ENCODE assay signal across 25 cellular contexts in the genomic region with DNA sequence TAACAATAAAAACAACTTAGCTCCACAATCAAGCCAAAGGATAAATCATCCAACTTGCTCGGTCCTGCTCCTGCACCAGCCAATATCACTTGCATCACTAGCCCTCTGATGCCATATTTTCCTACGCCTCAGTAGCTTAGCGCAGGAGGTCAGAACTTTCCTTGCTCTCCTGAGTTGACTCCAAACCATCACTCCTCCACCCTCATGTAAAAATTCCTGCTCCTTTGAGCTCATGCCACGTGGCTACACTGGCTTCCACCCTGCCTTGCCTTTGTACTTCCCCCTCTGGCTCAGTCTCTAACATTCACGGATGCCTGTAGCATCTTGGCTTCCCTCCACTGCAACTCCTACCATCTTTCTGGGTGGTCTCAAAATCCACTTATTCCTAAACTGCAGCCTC. TPM values are rescaled to one million over a fixed set of nuclear protein-coding genes. Genes with fewer than 3 reads are reported as not detected.
DNase-seq lines count a peak whose midpoint lies in the region; ATAC-seq, FAIRE-seq and TF ChIP-seq lines count a peak whose summit lies in the region.
"Had no signal": no experiment of that assay in that cellular context is flagged by ENCODE, and none has a peak within 500 bp of the region (broad histone marks: within the 10 kb centered on the region; RNA-seq: fewer than 3 reads in every experiment).

No MANE protein-coding gene starts in this region.

- H4K5ac ChIP-seq in H1 (ENCODE audit: insufficient read length, low read depth, low read length), result no peak overlapping the region

- peak; percentile 20 for DNase-seq in GM23248
- no peak for DNase-seq in H1 (ENCODE audit: low read depth in 1 of 2, low spot score in 2 of 2)
- no peak for DNase-seq in left lung
- no peak for DNase-seq in upper lobe of right lung
- no peak for DNase-seq in GM12892 (ENCODE audit: insufficient read length)
- DNase-seq in NAMALWA (ENCODE audit: low spot score), result no peak
- no peak for DNase-seq in effector memory CD4-positive, alpha-beta T cell
- DNase-seq: activated B cell treated with CpG ODN at 0.5 μM for 24 hours; activated CD4-positive, alpha-beta T cell treated with anti-CD3 and anti-CD28 coated beads, Interleukin-2, amount 50 U/mL, for 48 hours; activated effector memory CD4-positive, alpha-beta T cell treated with Interleukin-2 at 50 U/mL for 16 hours; brain microvascular endothelial cell; DMS79 treated with DMSO at 0.1 percent for 48 hours; endodermal cell; foreskin keratinocyte; HCEC 1CT; hypothalamus; MG63; NCI-H146; NCI-H2171; NCI-H524 treated with DMSO at 0.1 percent for 48 hours had no signal

- H2AFZ ChIP-seq in GM23248 (no peak overlapping the region), H1 (ENCODE audit: low read length) (no peak overlapping the region)

- no peak for TF ChIP-seq RAD21 in H1 (IDR thresholded peaks at IDR 0.05 in 1 of 2, conservative IDR thresholded peaks at IDR 0.05 in 1 of 2; ENCODE audit: low read depth in 2 of 2, low read length in 2 of 2)

- no peak for FAIRE-seq in H1 (lab: Jason Lieb, UNC)
- FAIRE-seq in GM12892 (lab: Jason Lieb, UNC), result no peak
- FAIRE-seq: colon, GM12891, islet of Langerhans had no signal

- no peak overlapping the region for H2BK120ac ChIP-seq in H1 (replicated peaks; ENCODE audit: low read depth, low read length)

- H4K91ac ChIP-seq in H1 (replicated peaks; ENCODE audit: insufficient read length, low read length), result no peak overlapping the region

- H3K23ac ChIP-seq in H1 (ENCODE audit: insufficient read length), result no peak overlapping the region

- ATAC-seq in left lung (peak; percentile 30), upper lobe of right lung (peak; percentile 29)
- ATAC-seq: foreskin keratinocyte, SK-N-SH treated with all-trans-retinoic acid at 6 μM for 48 hours had no signal

- H3K36me3 ChIP-seq in GM23248 (ENCODE audit: low read depth) (no peaks in the 10 kb centered on the region), H1 (ENCODE audit: control insufficient read depth in 2 of 4, insufficient read depth in 4 of 4, low read length in 3 of 4) (peaks cover 0 to 4% (median 0%) of the 10 kb centered on the region in 4 experiments; a peak in 1 of 8 replicates), left lung (no peaks in the 10 kb centered on the region), upper lobe of right lung (no peaks in the 10 kb centered on the region)
- H3K36me3 ChIP-seq in effector memory CD4-positive, alpha-beta T cell (ENCODE audit: control insufficient read depth, insufficient read depth, low read length), result peaks cover 18% of the 10 kb centered on the region
- H3K36me3 ChIP-seq: brain microvascular endothelial cell, neutrophil had no signal

- H3K9me3 ChIP-seq in GM23248 (ENCODE audit: low read depth), result no peaks in the 10 kb centered on the region
- H3K9me3 ChIP-seq in H1 (ENCODE audit: insufficient read depth in 2 of 2, low read depth in 1 of 2, low read length in 1 of 2), result no peaks in the 10 kb centered on the region; a peak in 1 of 4 replicates
- H3K9me3 ChIP-seq in left lung, result no peaks in the 10 kb centered on the region
- H3K9me3 ChIP-seq in upper lobe of right lung, result no peaks in the 10 kb centered on the region
- no peaks in the 10 kb centered on the region for H3K9me3 ChIP-seq in effector memory CD4-positive, alpha-beta T cell (ENCODE audit: control insufficient read depth, low read length)
- H3K9me3 ChIP-seq: neutrophil had no signal

- H2AK5ac ChIP-seq in H1 (ENCODE audit: low read depth, low read length), result peak overlapping the region; percentile 87; the same call in 1 of the 2 replicates

- H3K4me1 ChIP-seq in GM23248 (ENCODE audit: insufficient read depth), result peaks cover 11% of the 10 kb centered on the region; the same call in 1 of the 2 replicates
- H3K4me1 ChIP-seq in H1 (replicated peaks in 1 of 4; ENCODE audit: control insufficient read depth in 3 of 4, insufficient read depth in 4 of 4, low read length in 3 of 4), result peaks cover 0 to 2% (median 0%) of the 10 kb centered on the region in 4 experiments; a peak in 1 of 7 replicates
- H3K4me1 ChIP-seq in left lung, result peaks cover 4 to 54% of the 10 kb centered on the region in 2 donors
- H3K4me1 ChIP-seq in upper lobe of right lung, result peaks cover 29% of the 10 kb centered on the region
- peaks cover 69% of the 10 kb centered on the region for H3K4me1 ChIP-seq in effector memory CD4-positive, alpha-beta T cell (ENCODE audit: control insufficient read depth, insufficient read depth, low read length, poor library complexity, severe bottlenecking)

- H4K8ac ChIP-seq in H1 (ENCODE audit: extremely low read depth, insufficient read depth, low read length), result no peak overlapping the region

- intact Hi-C loops in left lung (cut with DNase I) (no loop called here), upper lobe of right lung (cut with DNase I) (no loop called here)

- POLR2A ChIA-PET in H1 (lab: Charles Lee; ENCODE audit: partially characterized antibody), result no interaction called here

- H3K4me2 ChIP-seq in GM23248 (ENCODE audit: unreplicated experiment) (no peak overlapping the region), H1 (ENCODE audit: insufficient read depth in 1 of 2, low read depth in 2 of 2, low read length in 2 of 2) (no peak overlapping the region)

- 37 to 45% methylated on average over 5 of the region's 5 CpGs for WGBS in GM23248 (ENCODE audit: low coverage in 1 of 2, low lambda C conversion rate in 2 of 2, missing lambda C conversion rate in 2 of 2), 2 experiments
- WGBS in H1 (ENCODE audit: extremely low coverage in 1 of 2, insufficient coverage in 1 of 2, insufficient read length in 1 of 2, insufficient replicate concordance in 2 of 2, low coverage in 1 of 2, low lambda C conversion rate in 2 of 2, missing lambda C conversion rate in 1 of 2), 2 experiments, result 88% methylated on average over 5 of the region's 5 CpGs; no CpG with 5 or more reads in 1 of the 2 experiments

- no peak overlapping the region for H3K56ac ChIP-seq in H1 (replicated peaks; ENCODE audit: insufficient read length, low read depth, low read length)

- peaks cover 20% of the 10 kb centered on the region; the same call in 1 of the 2 replicates for H4K20me1 ChIP-seq in GM23248 (ENCODE audit: insufficient read depth)
- peaks cover 0 to 3% of the 10 kb centered on the region in 2 experiments for H4K20me1 ChIP-seq in H1 (replicated peaks in 1 of 2; ENCODE audit: control insufficient read depth in 1 of 2, insufficient read depth in 2 of 2, low read length in 2 of 2)

- H3K4me3 ChIP-seq in GM23248 (no peak overlapping the region), H1 (ENCODE audit: extremely low read depth in 1 of 4, insufficient read depth in 2 of 4, low read depth in 3 of 4, low read length in 4 of 4) (no peak overlapping the region), left lung (no peak overlapping the region), upper lobe of right lung (no peak overlapping the region)
- H3K4me3 ChIP-seq in effector memory CD4-positive, alpha-beta T cell (ENCODE audit: insufficient read depth, low read depth, low read length, poor library complexity, severe bottlenecking), result no peak overlapping the region
- H3K4me3 ChIP-seq: MG63 had no signal

- no peak overlapping the region for H2BK12ac ChIP-seq in H1 (ENCODE audit: low read depth, low read length)

- no peaks in the 10 kb centered on the region for H3K27me3 ChIP-seq in GM23248 (replicated peaks; ENCODE audit: insufficient read depth)
- H3K27me3 ChIP-seq in H1 (replicated peaks in 1 of 4; ENCODE audit: control insufficient read depth in 3 of 4, extremely low read depth in 1 of 4, insufficient read depth in 3 of 4, low read length in 3 of 4), result no peaks in the 10 kb centered on the region
- H3K27me3 ChIP-seq in left lung, result no peaks in the 10 kb centered on the region
- no peaks in the 10 kb centered on the region for H3K27me3 ChIP-seq in upper lobe of right lung
- H3K27me3 ChIP-seq in effector memory CD4-positive, alpha-beta T cell (replicated peaks; ENCODE audit: control insufficient read depth, insufficient read depth, low read length, poor library complexity, severe bottlenecking), result no peaks in the 10 kb centered on the region
- H3K27me3 ChIP-seq: brain microvascular endothelial cell, foreskin keratinocyte, MG63, neutrophil had no signal

- no peaks in the 10 kb centered on the region for H3F3A ChIP-seq in GM23248 (ENCODE audit: insufficient read depth)

- no peak overlapping the region for H3K27ac ChIP-seq in GM23248
- H3K27ac ChIP-seq in H1 (ENCODE audit: low read depth, low read length), result no peak overlapping the region
- no peak overlapping the region for H3K27ac ChIP-seq in left lung
- no peak overlapping the region for H3K27ac ChIP-seq in upper lobe of right lung
- H3K27ac ChIP-seq in effector memory CD4-positive, alpha-beta T cell (ENCODE audit: insufficient read depth, low read length, poor library complexity, severe bottlenecking), result no peak overlapping the region
- H3K27ac ChIP-seq: brain microvascular endothelial cell, foreskin keratinocyte, neutrophil had no signal

- H3K79me2 ChIP-seq in GM23248 (ENCODE audit: insufficient read depth) (peaks cover 100% of the 10 kb centered on the region), H1 (ENCODE audit: control insufficient read depth in 1 of 2, insufficient read depth in 2 of 2, low read length in 2 of 2) (peaks cover 4 to 42% of the 10 kb centered on the region in 2 experiments; a peak in 3 of 4 replicates)

- peaks cover 16% of the 10 kb centered on the region for H3K79me1 ChIP-seq in H1 (ENCODE audit: low read depth, low read length)

- in situ Hi-C loops in GM23248 (cut with MboI), result no loop called here

- no peak for TF ChIP-seq POLR2A in H1 (IDR thresholded peaks at IDR 0.05; ENCODE audit: control extremely low read depth in 1 of 2, low read depth in 2 of 2, low read length in 2 of 2)
- no peak for TF ChIP-seq POLR2A in GM12892 (IDR thresholded peaks at IDR 0.05; ENCODE audit: low read depth, low read length)

- no peak overlapping the region for H3K14ac ChIP-seq in H1 (ENCODE audit: insufficient read length)

- CTCF ChIA-PET in H1 (lab: Charles Lee; ENCODE audit: partially characterized antibody), result interaction anchor here (0.9 to 1.1 kb wide), 4 partner anchors 34 to 311 kb away, joined by 3 to 5 read pairs (median 4); no protein-coding TSS in a partner anchor

- H2BK20ac ChIP-seq in H1 (ENCODE audit: low read length), result no peak overlapping the region

- H2BK5ac ChIP-seq in H1 (ENCODE audit: low read depth, low read length), result no peak overlapping the region

- H2BK15ac ChIP-seq in H1 (ENCODE audit: low read length), result no peak overlapping the region

- H3K23me2 ChIP-seq in H1 (ENCODE audit: low read depth, low read length), result no peaks in the 10 kb centered on the region

- H3K9me2 ChIP-seq in GM23248 (ENCODE audit: insufficient read depth), result no peaks in the 10 kb centered on the region

- no peak for TF ChIP-seq EP300 in H1 (IDR thresholded peaks at IDR 0.05; ENCODE audit: borderline replicate concordance in 1 of 2, low read depth in 2 of 2, low read length in 2 of 2)

- H3K9ac ChIP-seq in GM23248 (no peak overlapping the region), H1 (replicated peaks in 1 of 4; ENCODE audit: extremely low read depth in 1 of 4, low read depth in 3 of 4, low read length in 3 of 4) (no peak overlapping the region)

- H3K18ac ChIP-seq in H1 (ENCODE audit: extremely low read depth, low read length), result no peak overlapping the region

- H3K4ac ChIP-seq in H1 (replicated peaks; ENCODE audit: insufficient read length, low read depth, low read length), result no peak overlapping the region

- TF ChIP-seq CTCF in H1 (IDR thresholded peaks at IDR 0.05; ENCODE audit: control extremely low read depth in 1 of 3, insufficient read depth in 1 of 3, low read depth in 1 of 3, low read length in 3 of 3) (no peak), left lung (IDR thresholded peaks at IDR 0.05) (no peak), upper lobe of right lung (IDR thresholded peaks at IDR 0.05) (no peak)

RNA-seq across cellular contexts. Expression of gene AAK1, which starts 25.2 kb away (rescaled TPM):
- 41.2 and 68.3 TPM in 2 replicates for total RNA-seq in GM23248 (2014; rRNA removed; shearing (Covaris generic))
- polyA plus RNA-seq in GM23248 (2016; fragmentation: Nextera tagmentation; extraction: Ambion mirVana) (38.5 and 50.7 TPM in 2 replicates), H1 (2011; rRNA removed) (10.0 and 10.3 TPM in 2 replicates)
- total RNA-seq in H1 (2021; fragmentation: NEBNext Ultra II Directional; extraction: Animal tissue kit (Norgen Biotek cat#: 25700)), result 40.5 and 48.1 TPM in 2 replicates
- polyA plus RNA-seq in H1 (2011; cell fraction: cytosol; rRNA removed), result 9.8 TPM
- 19.4 TPM for polyA plus RNA-seq in H1 (2011; cell fraction: nucleus; rRNA removed)
- 16.6 to 23.4 TPM (median 21.0 TPM) in 4 replicates for polyA plus RNA-seq in H1 (2012, experiment 1 of 2)
- 3.4 TPM for polyA plus RNA-seq in H1 (2012, experiment 2 of 2)
- polyA plus RNA-seq in H1 (2013, experiment 1 of 2), result 28.8 TPM
- 26.5 TPM for polyA plus RNA-seq in H1 (2013, experiment 2 of 2)
- 25.8 and 27.7 TPM in 2 replicates for polyA minus RNA-seq in H1 (2011; rRNA and poly(A)+ RNA removed)
- 29.3 TPM for polyA minus RNA-seq in H1 (2011; cell fraction: cytosol; rRNA and poly(A)+ RNA removed)
- polyA minus RNA-seq in H1 (2011; cell fraction: nucleus; rRNA and poly(A)+ RNA removed), result 39.2 TPM
- total RNA-seq in left lung (10 to 100 TPM; 56.5 to 70.7 TPM), upper lobe of right lung (72.6 TPM)
- polyA plus RNA-seq in GM12892 (2012; ENCODE audit: missing spikeins), result 8.8 TPM
